8 cellular contexts compared by ENCODE assay signal in genomic region chr12:79933580-79934264, GRCh38. TPM values are rescaled to one million over a fixed set of nuclear protein-coding genes. Genes with fewer than 3 reads are reported as not detected.
DNase-seq lines count a peak whose midpoint lies in the region; ATAC-seq and TF ChIP-seq lines count a peak whose summit lies in the region.

No MANE protein-coding gene starts in this region.

- H3K4me3 ChIP-seq in GM23338 (peak overlapping the region; percentile 81), mammary epithelial cell (replicated peaks in 1 of 3; ENCODE audit: insufficient read depth in 1 of 3, low read depth in 2 of 3, low read length in 3 of 3) (peak overlapping the region; percentile 66 to 89 (median 85)), subcutaneous abdominal adipose tissue (ENCODE audit: low read depth in 1 of 5, low read length in 5 of 5) (peak overlapping the region; percentile 81 to 100 (median 98))

- BruUV-seq in mammary epithelial cell (replicated peaks; lab: Mats Ljungman, UMichigan), result no TSS peak

- DNase-seq in ELR (ENCODE audit: low read depth) (peak; percentile 32), GM23338 (ENCODE audit: low spot score) (no peak), NOMO-1 treated with DMSO at 0.1 percent for 48 hours (lab: John Stamatoyannopoulos, UW; ENCODE audit: unreplicated experiment) (peak; percentile 29), mammary epithelial cell (peak; percentile 35), left kidney (ENCODE audit: low read depth, low spot score) (peak; percentile 55), DMS153 (lab: John Stamatoyannopoulos, UW) (no peak)

- H3K4me1 Mint-ChIP-seq in GM23338, result peaks cover 32% of the 10 kb centered on the region

- TF ChIP-seq CTCF in GM23338 (conservative IDR thresholded peaks at IDR 0.05; ENCODE audit: low read depth in 2 of 2), result no peak
- no peak for TF ChIP-seq CTCF in mammary epithelial cell (conservative IDR thresholded peaks at IDR 0.05 in 1 of 2, IDR thresholded peaks at IDR 0.05 in 1 of 2; ENCODE audit: extremely low read depth in 1 of 2, insufficient read depth in 1 of 2, low read depth in 1 of 2, low read length in 2 of 2)

- peaks cover 9% of the 10 kb centered on the region for H3K27me3 Mint-ChIP-seq in GM23338 (ENCODE audit: insufficient read depth, low read depth, poor library complexity)

- in situ Hi-C loops in mammary epithelial cell (cut with MboI; ENCODE audit: low sequenced_read_pairs in 2 of 2), result no loop called here

- dilution Hi-C loops in mammary epithelial cell (cut with HindIII; ENCODE audit: low sequenced_read_pairs), result no loop called here

- no peaks in the 10 kb centered on the region for H3K27me3 ChIP-seq in GM23338 (ENCODE audit: insufficient read depth)
- no peaks in the 10 kb centered on the region for H3K27me3 ChIP-seq in mammary epithelial cell (ENCODE audit: insufficient read depth, low read length)
- H3K27me3 ChIP-seq in subcutaneous abdominal adipose tissue (ENCODE audit: control insufficient read depth in 5 of 5, insufficient read depth in 4 of 5, low read length in 5 of 5), result no peaks in the 10 kb centered on the region

- peak overlapping the region; percentile 100 for H3K4me3 Mint-ChIP-seq in GM23338

- peaks cover 32% of the 10 kb centered on the region for H3K4me1 ChIP-seq in GM23338 (ENCODE audit: insufficient read depth)
- peaks cover 9% of the 10 kb centered on the region for H3K4me1 ChIP-seq in mammary epithelial cell (ENCODE audit: insufficient read depth, low read length)
- peaks cover 0 to 45% (median 31%) of the 10 kb centered on the region in 5 donors for H3K4me1 ChIP-seq in subcutaneous abdominal adipose tissue (ENCODE audit: control insufficient read depth in 5 of 5, insufficient read depth in 5 of 5, low read length in 5 of 5)

- WGBS in mammary epithelial cell (ENCODE audit: low coverage, missing lambda C conversion rate), result 0% methylated on average over 12 of the region's 14 CpGs

- peaks cover 58% of the 10 kb centered on the region for H3K79me2 ChIP-seq in GM23338 (replicated peaks; ENCODE audit: insufficient read depth)
- H3K79me2 ChIP-seq in mammary epithelial cell (ENCODE audit: insufficient read depth, low read length), result peaks cover 83% of the 10 kb centered on the region

- H3K9me3 ChIP-seq in mammary epithelial cell (replicated peaks; ENCODE audit: insufficient read depth, low read length) (no peaks in the 10 kb centered on the region), subcutaneous abdominal adipose tissue (ENCODE audit: control insufficient read depth in 5 of 5, low read length in 5 of 5) (no peaks in the 10 kb centered on the region)

- intact Hi-C loops in mammary epithelial cell (cut with micrococcal nuclease), result loop anchor here (1.0 to 10.0 kb wide), 4 partner anchors 46 to 525 kb away; no protein-coding TSS in a partner anchor

- H3K27ac Mint-ChIP-seq in GM23338, result peak overlapping the region; percentile 99

- H3K4me2 ChIP-seq in GM23338 (peak overlapping the region; percentile 87), mammary epithelial cell (ENCODE audit: insufficient read depth, low read depth, low read length) (peak overlapping the region; percentile 94)

- peak overlapping the region; percentile 96 for H3K9ac ChIP-seq in mammary epithelial cell (ENCODE audit: insufficient read depth, low read length)
- peak overlapping the region; percentile 81 to 99 (median 95) for H3K9ac ChIP-seq in subcutaneous abdominal adipose tissue (ENCODE audit: low read length in 5 of 5)

- H3K9me3 Mint-ChIP-seq in GM23338, result no peaks in the 10 kb centered on the region; the same call in 2 of the 3 replicates

- H3K36me3 Mint-ChIP-seq in GM23338 (ENCODE audit: low read depth), result no peaks in the 10 kb centered on the region; the same call in 2 of the 3 replicates

- peak; percentile 3 for ATAC-seq in GM23338
- no peak for ATAC-seq in HG02884 (IDR thresholded peaks at IDR 0.05; ENCODE audit: unreplicated experiment)

- H4K20me1 ChIP-seq in GM23338 (replicated peaks; ENCODE audit: insufficient read depth) (peaks cover 18% of the 10 kb centered on the region), mammary epithelial cell (ENCODE audit: insufficient read depth, low read length) (no peaks in the 10 kb centered on the region)

- H3K9me2 ChIP-seq in GM23338 (ENCODE audit: insufficient read depth), result no peaks in the 10 kb centered on the region

- H2AFZ ChIP-seq in GM23338 (no peak overlapping the region), mammary epithelial cell (ENCODE audit: low read depth, low read length) (peak overlapping the region; percentile 94)

- H3K27ac ChIP-seq in GM23338 (ENCODE audit: low read depth) (peak overlapping the region; percentile 96), mammary epithelial cell (ENCODE audit: insufficient read depth, low read depth, low read length) (peak overlapping the region; percentile 94), subcutaneous abdominal adipose tissue (ENCODE audit: low read depth, low read length) (peak overlapping the region; percentile 94)

- no peaks in the 10 kb centered on the region for H3K36me3 ChIP-seq in GM23338 (ENCODE audit: insufficient read depth)
- no peaks in the 10 kb centered on the region for H3K36me3 ChIP-seq in mammary epithelial cell (ENCODE audit: insufficient read depth, low read length)
- H3K36me3 ChIP-seq in subcutaneous abdominal adipose tissue (ENCODE audit: control insufficient read depth in 5 of 5, insufficient read depth in 5 of 5, low read length in 5 of 5), result no peaks in the 10 kb centered on the region

- CTCF ChIA-PET in mammary epithelial cell (lab: Charles Lee; ENCODE audit: low non-redundant PET), result interaction anchor here (0.6 kb wide), 1 partner anchor 47 kb away, joined by 3 read pairs; no protein-coding TSS in a partner anchor

- no peaks in the 10 kb centered on the region for H3F3A ChIP-seq in GM23338 (replicated peaks; ENCODE audit: low read depth)

TF ChIP-seq in GM23338, 12 proteins besides CTCF, POLR2A, EP300 and RAD21 (continues in another document):
- TF ChIP-seq ETS1 (IDR thresholded peaks at IDR 0.05), result no peak
- no peak for TF ChIP-seq JUNB (IDR thresholded peaks at IDR 0.05; ENCODE audit: unreplicated experiment)
- no peak for TF ChIP-seq REST (IDR thresholded peaks at IDR 0.05; ENCODE audit: unreplicated experiment)
- TF ChIP-seq EZH2phosphoT487 (IDR thresholded peaks at IDR 0.05; ENCODE audit: unreplicated experiment), result no peak
- TF ChIP-seq CREB1 (CRISPR knock-in tag; IDR thresholded peaks at IDR 0.05; ENCODE audit: low read depth), result no peak
- TF ChIP-seq ZNF114 (CRISPR knock-in tag; IDR thresholded peaks at IDR 0.05), result no peak
- no peak for TF ChIP-seq POLR2AphosphoS5 (IDR thresholded peaks at IDR 0.05; ENCODE audit: low read depth)

RNA-seq across cellular contexts. Expression of gene PPP1R12A, which starts 1.2 kb away (rescaled TPM):
- 83.7 and 91.6 TPM in 2 replicates for total RNA-seq in GM23338 (2014; rRNA removed; shearing (Covaris generic))
- polyA plus RNA-seq in GM23338 (2016; fragmentation: Nextera tagmentation; extraction: Ambion mirVana) (124 and 146 TPM in 2 replicates), mammary epithelial cell (29.6 TPM)
- total RNA-seq in mammary epithelial cell, result 100 to 1,000 TPM in 1 of 2 donors, 10 to 100 TPM in 1; 83.2 to 101 TPM
- 52.8 TPM for polyA minus RNA-seq in mammary epithelial cell

Comparison
In these comparisons a context has a peak if more than half of its experiments do, and no peak if none do; other contexts are left out.
1. DNase-seq: peak in ELR (single experiment), NOMO-1 treated with DMSO at 0.1 percent for 48 hours (single experiment), mammary epithelial cell (single experiment) and left kidney (single experiment); none in GM23338 (single experiment) and DMS153 (single experiment).
2. Peak in every context shown above with its lines, with median percentiles within 50 percentile points of each other: H3K27ac ChIP-seq and H3K4me3 ChIP-seq.